1 cellular context compared by ENCODE assay signal in genomic region chr10:53025172-53025651, GRCh38.
TF ChIP-seq lines count a peak whose summit lies in the region.

No MANE protein-coding gene starts in this region.

TF ChIP-seq in GM12878, 131 proteins besides CTCF, POLR2A, EP300 and RAD21 (continued from another document):
- TF ChIP-seq ZNF687 (IDR thresholded peaks at IDR 0.05) (peak; percentile 65), FOXK2 (IDR thresholded peaks at IDR 0.05) (peak; percentile 43; the same call in 1 of the 2 replicates), SMC3 (IDR thresholded peaks at IDR 0.05; ENCODE audit: borderline replicate concordance, low read length) (0 out of 2 replicates have a peak, but pooled peaks have one; percentile 8), RELB (IDR thresholded peaks at IDR 0.05; ENCODE audit: low read depth) (0 out of 2 replicates have a peak, but pooled peaks have one; percentile 39), HCFC1 (IDR thresholded peaks at IDR 0.05; ENCODE audit: low read length) (no peak), ZBTB40 (IDR thresholded peaks at IDR 0.05; ENCODE audit: borderline replicate concordance) (peak; percentile 80), ATF7 (IDR thresholded peaks at IDR 0.05; ENCODE audit: low read depth) (0 out of 2 replicates have a peak, but pooled peaks have one; percentile 30)
